30 cellular contexts compared by ENCODE assay signal in genomic region chr17:17448723-17449122, GRCh38.
"Had no signal": no experiment of that assay in that cellular context is flagged by ENCODE, and none has a peak within 500 bp of the region (broad histone marks: within the 10 kb centered on the region; RNA-seq: fewer than 3 reads in every experiment).

No MANE protein-coding gene starts in this region.

- H3K27ac ChIP-seq: epithelial cell of prostate, left ventricle myocardium inferior, neutrophil, ovary, skin epidermis, stomach, tibial artery, WERI-Rb-1 had no signal

- H3K27me3 Mint-ChIP-seq: activated CD4-positive, alpha-beta memory T cell treated with anti-CD3 and anti-CD28 coated beads for 36 hours; activated naive CD4-positive, alpha-beta T cell treated with anti-CD3 and anti-CD28 coated beads, Interleukin-2, amount 50 U/mL, for 24 hours; activated naive CD8-positive, alpha-beta T cell treated with anti-CD3 and anti-CD28 coated beads, Interleukin-2, amount 50 U/mL, for 24 hours had no signal

- H3K4me1 Mint-ChIP-seq: activated CD4-positive, alpha-beta T cell treated with anti-CD3 and anti-CD28 coated beads, Interleukin-2, amount 10 ng/mL, durations not matched to agents 24 days and 14 days; activated naive CD4-positive, alpha-beta T cell treated with anti-CD3 and anti-CD28 coated beads, Interleukin-2, amount 50 U/mL, for 24 hours; activated naive CD8-positive, alpha-beta T cell treated with anti-CD3 and anti-CD28 coated beads, Interleukin-2, amount 50 U/mL, for 24 hours; activated T-helper 17 cell treated with anti-CD3 and anti-CD28 coated beads, Interleukin-2, amount 50 U/mL, for 72 hours had no signal

- H3K9me3 Mint-ChIP-seq: activated CD4-positive, alpha-beta memory T cell treated with anti-CD3 and anti-CD28 coated beads for 36 hours; activated CD4-positive, alpha-beta T cell treated with anti-CD3 and anti-CD28 coated beads, Interleukin-2, amount 10 ng/mL, durations not matched to agents 24 days and 14 days; activated naive CD8-positive, alpha-beta T cell treated with anti-CD3 and anti-CD28 coated beads, Interleukin-2, amount 50 U/mL, for 24 hours; activated T-helper 17 cell treated with anti-CD3 and anti-CD28 coated beads, Interleukin-2, amount 50 U/mL, for 72 hours; dendritic cell treated with granulocyte-macrophage colony-stimulating factor and Interleukin-4, amounts not matched to agents 40 ng/mL and 50 ng/mL, for 4 days; nephron; T-helper 1 cell treated with Interleukin-12 subunit alpha and Interleukin-12 subunit beta and Interleukin-4 antibody, amounts not matched to agents 30 μg/mL and 1 μg/mL, for 36 hours had no signal

- H3K4me3 Mint-ChIP-seq: activated CD4-positive, alpha-beta memory T cell treated with anti-CD3 and anti-CD28 coated beads for 36 hours; activated CD4-positive, alpha-beta T cell treated with anti-CD3 and anti-CD28 coated beads, Interleukin-2, amount 10 ng/mL, durations not matched to agents 24 days and 14 days; activated naive CD4-positive, alpha-beta T cell treated with anti-CD3 and anti-CD28 coated beads, Interleukin-2, amount 50 U/mL, for 24 hours; activated naive CD8-positive, alpha-beta T cell treated with anti-CD3 and anti-CD28 coated beads, Interleukin-2, amount 50 U/mL, for 24 hours; activated T-helper 17 cell treated with anti-CD3 and anti-CD28 coated beads, Interleukin-2, amount 50 U/mL, for 72 hours; dendritic cell treated with granulocyte-macrophage colony-stimulating factor and Interleukin-4, amounts not matched to agents 40 ng/mL and 50 ng/mL, for 4 days; stimulated activated memory B cell treated with anti-CD40 and anti-IgM and Interleukin-4, amounts not matched to agents 10 μg/mL and 1 μg/mL and 100 μg/mL, for 72 hours; T-helper 1 cell treated with Interleukin-12 subunit alpha and Interleukin-12 subunit beta and Interleukin-4 antibody, amounts not matched to agents 30 μg/mL and 1 μg/mL, for 36 hours had no signal

- H3K27ac Mint-ChIP-seq: activated CD4-positive, alpha-beta memory T cell treated with anti-CD3 and anti-CD28 coated beads for 36 hours; activated CD4-positive, alpha-beta T cell treated with anti-CD3 and anti-CD28 coated beads, Interleukin-2, amount 10 ng/mL, durations not matched to agents 24 days and 14 days; activated naive CD4-positive, alpha-beta T cell treated with anti-CD3 and anti-CD28 coated beads, Interleukin-2, amount 50 U/mL, for 24 hours; activated naive CD8-positive, alpha-beta T cell treated with anti-CD3 and anti-CD28 coated beads, Interleukin-2, amount 50 U/mL, for 24 hours; activated T-helper 17 cell treated with anti-CD3 and anti-CD28 coated beads, Interleukin-2, amount 50 U/mL, for 72 hours; dendritic cell treated with granulocyte-macrophage colony-stimulating factor and Interleukin-4, amounts not matched to agents 40 ng/mL and 50 ng/mL, for 4 days; progenitor cell of endocrine pancreas; stimulated activated memory B cell treated with anti-CD40 and anti-IgM and Interleukin-4, amounts not matched to agents 10 μg/mL and 1 μg/mL and 100 μg/mL, for 72 hours; T-helper 1 cell treated with Interleukin-12 subunit alpha and Interleukin-12 subunit beta and Interleukin-4 antibody, amounts not matched to agents 30 μg/mL and 1 μg/mL, for 36 hours had no signal

- H3K4me3 ChIP-seq: left ventricle myocardium inferior, lung, ovary, skin epidermis, stomach, tibial artery had no signal

- H3K36me3 ChIP-seq: left ventricle myocardium inferior, neutrophil, ovary, stomach, tibial artery, WERI-Rb-1 had no signal

- H3K27me3 ChIP-seq: neutrophil, ovary, stomach had no signal

- H3K9me3 ChIP-seq: neutrophil, ovary, stomach, tibial artery had no signal

- H3K36me3 Mint-ChIP-seq: activated CD4-positive, alpha-beta memory T cell treated with anti-CD3 and anti-CD28 coated beads for 36 hours; activated naive CD4-positive, alpha-beta T cell treated with anti-CD3 and anti-CD28 coated beads, Interleukin-2, amount 50 U/mL, for 24 hours had no signal

- ATAC-seq: activated naive CD8-positive, alpha-beta T cell treated with anti-CD3 and anti-CD28 coated beads, Interleukin-2, amount 50 U/mL, for 24 hours; activated T-helper 17 cell treated with anti-CD3 and anti-CD28 coated beads, Interleukin-2, amount 50 U/mL, for 72 hours; sciatic nerve; stimulated activated memory B cell treated with anti-CD40 and anti-IgM and Interleukin-4, amounts not matched to agents 10 μg/mL and 1 μg/mL and 100 μg/mL, for 72 hours had no signal

- DNase-seq: activated CD4-positive, alpha-beta memory T cell treated with anti-CD3 and anti-CD28 coated beads for 36 hours; activated CD4-positive, alpha-beta T cell treated with anti-CD3 and anti-CD28 coated beads, Interleukin-2, amount 10 ng/mL, durations not matched to agents 24 days and 14 days; activated CD4-positive, CD25-positive, alpha-beta regulatory T cell treated with anti-CD3 and anti-CD28 coated beads, Interleukin-2, amount 50 U/mL, for 72 hours; activated CD8-positive, alpha-beta memory T cell treated with anti-CD3 and anti-CD28 coated beads, Interleukin-2, amount 50 U/mL, for 4 hours; activated gamma-delta T cell treated with Interleukin-2 at 50 U/mL for 16 hours; activated naive CD8-positive, alpha-beta T cell treated with anti-CD3 and anti-CD28 coated beads, Interleukin-2, amount 50 U/mL, for 24 hours; activated T-cell treated with anti-CD3 and anti-CD28 coated beads, Interleukin-2, amount 50 U/mL, for 1 hour; amygdala; caudate nucleus; effector CD4-positive, alpha-beta T cell; left ventricle myocardium inferior; ovary; stimulated activated CD4-positive, alpha-beta T cell treated with anti-CD3 and anti-CD28 coated beads, Interleukin-12 subunit alpha, Interleukin-12 subunit beta, amount 100 ng/mL, for 4 hours; stimulated activated CD4-positive, alpha-beta T cell treated with anti-CD3 and anti-CD28 coated beads, Interleukin-4, amount 100 ng/mL, for 24 hours; stomach; T-helper 9 cell; tibial artery; WERI-Rb-1 had no signal
